Comparison of ENCODE assay signal across 22 cellular contexts in genomic region chr22:46618667-46619066, GRCh38. TPM values are rescaled to one million over a fixed set of nuclear protein-coding genes. Genes with fewer than 3 reads are reported as not detected.
DNase-seq lines count a peak whose midpoint lies in the region; ATAC-seq and TF ChIP-seq lines count a peak whose summit lies in the region.
"Had no signal": no experiment of that assay in that cellular context is flagged by ENCODE, and none has a peak within 500 bp of the region (broad histone marks: within the 10 kb centered on the region; RNA-seq: fewer than 3 reads in every experiment).

No MANE protein-coding gene starts in this region.

- peak overlapping the region in 1 of 10 experiments; percentile 4; a peak in 2 of 20 replicates for H3K4me3 ChIP-seq in BLaER1 treated with 17β-estradiol and CSF1 and Interleukin-3, amounts not matched to agents 10 nM and 100 nM
- no peak overlapping the region for H3K4me3 ChIP-seq in right cardiac atrium (ENCODE audit: low read length)
- H3K4me3 ChIP-seq in osteoblast (ENCODE audit: insufficient read depth, low read length): no peak overlapping the region
- H3K4me3 ChIP-seq: cardiac muscle cell, esophagus squamous epithelium had no signal

- peak overlapping the region in 9 of 11 experiments; percentile 21 to 85 (median 76); a peak in 16 of 22 replicates for H3K9ac ChIP-seq in BLaER1 treated with 17β-estradiol and CSF1 and Interleukin-3, amounts not matched to agents 10 nM and 100 nM
- H3K9ac ChIP-seq: KMS-11 had no signal

- peaks cover 0 to 5% (median 0%) of the 10 kb centered on the region in 11 experiments; a peak in 5 of 22 replicates for H3K9me3 ChIP-seq in BLaER1 treated with 17β-estradiol and CSF1 and Interleukin-3, amounts not matched to agents 10 nM and 100 nM (replicated peaks in 1 of 11)
- H3K9me3 ChIP-seq in right cardiac atrium (ENCODE audit: control insufficient read depth, low read length): no peaks in the 10 kb centered on the region
- H3K9me3 ChIP-seq in osteoblast (ENCODE audit: low read depth, low read length): no peaks in the 10 kb centered on the region
- H3K9me3 ChIP-seq: esophagus squamous epithelium had no signal

- WGBS in right cardiac atrium: 63% methylated on average over 19 of the region's 19 CpGs

- H3K27me3 ChIP-seq in BLaER1 treated with 17β-estradiol and CSF1 and Interleukin-3, amounts not matched to agents 10 nM and 100 nM: peaks cover 0 to 39% (median 0%) of the 10 kb centered on the region in 11 experiments; a peak in 8 of 22 replicates
- H3K27me3 ChIP-seq in right cardiac atrium (ENCODE audit: control insufficient read depth, insufficient read depth) (no peaks in the 10 kb centered on the region), osteoblast (ENCODE audit: insufficient read depth, low read length) (no peaks in the 10 kb centered on the region)
- H3K27me3 ChIP-seq: cardiac muscle cell, esophagus squamous epithelium had no signal

- peaks cover 12% of the 10 kb centered on the region for H3K36me3 Mint-ChIP-seq in central memory CD8-positive, alpha-beta T cell (ENCODE audit: insufficient read depth)
- H3K36me3 Mint-ChIP-seq in activated T-cell treated with anti-CD3 and anti-CD28 coated beads, Interleukin-2, amount 50 U/mL, for 4 hours (ENCODE audit: insufficient read depth): no peaks in the 10 kb centered on the region
- H3K36me3 Mint-ChIP-seq: CD4-positive, CD25-positive, alpha-beta regulatory T cell; naive thymus-derived CD8-positive, alpha-beta T cell had no signal

- peak overlapping the region; percentile 35 for H3K27ac Mint-ChIP-seq in central memory CD8-positive, alpha-beta T cell (ENCODE audit: low read depth)
- H3K27ac Mint-ChIP-seq: activated CD4-positive, alpha-beta T cell treated with anti-CD3 and anti-CD28 coated beads, Interleukin-2, amount 10 ng/mL, durations not matched to agents 24 days and 14 days; CD4-positive, CD25-positive, alpha-beta regulatory T cell; memory B cell; progenitor cell of endocrine pancreas had no signal

- no peaks in the 10 kb centered on the region for H3K27me3 Mint-ChIP-seq in central memory CD8-positive, alpha-beta T cell
- H3K27me3 Mint-ChIP-seq in activated T-cell treated with anti-CD3 and anti-CD28 coated beads, Interleukin-2, amount 50 U/mL, for 4 hours (ENCODE audit: low read depth): no peaks in the 10 kb centered on the region
- H3K27me3 Mint-ChIP-seq: activated CD4-positive, alpha-beta T cell treated with anti-CD3 and anti-CD28 coated beads, Interleukin-2, amount 10 ng/mL, durations not matched to agents 24 days and 14 days; CD4-positive, CD25-positive, alpha-beta regulatory T cell; memory B cell; naive thymus-derived CD8-positive, alpha-beta T cell; progenitor cell of endocrine pancreas had no signal

- peaks cover 78 to 80% (median 80%) of the 10 kb centered on the region in 10 experiments for H3K4me1 ChIP-seq in BLaER1 treated with 17β-estradiol and CSF1 and Interleukin-3, amounts not matched to agents 10 nM and 100 nM
- H3K4me1 ChIP-seq in right cardiac atrium (ENCODE audit: control insufficient read depth, insufficient read depth, low read length): peaks cover 32% of the 10 kb centered on the region
- no peaks in the 10 kb centered on the region for H3K4me1 ChIP-seq in osteoblast (ENCODE audit: insufficient read depth, low read length)

- H3K9me3 Mint-ChIP-seq in central memory CD8-positive, alpha-beta T cell: no peaks in the 10 kb centered on the region
- H3K9me3 Mint-ChIP-seq in activated T-cell treated with anti-CD3 and anti-CD28 coated beads, Interleukin-2, amount 50 U/mL, for 4 hours: no peaks in the 10 kb centered on the region
- H3K9me3 Mint-ChIP-seq: activated CD4-positive, alpha-beta T cell treated with anti-CD3 and anti-CD28 coated beads, Interleukin-2, amount 10 ng/mL, durations not matched to agents 24 days and 14 days; memory B cell; naive thymus-derived CD8-positive, alpha-beta T cell had no signal

- no peak for ATAC-seq in central memory CD8-positive, alpha-beta T cell (replicated peaks; ENCODE audit: extremely low read depth, poor library complexity, severe bottlenecking)
- ATAC-seq in right cardiac atrium (peak; percentile 28 to 39), GM21360 (IDR thresholded peaks at IDR 0.05; ENCODE audit: unreplicated experiment) (no peak), GM21381 (IDR thresholded peaks at IDR 0.05; ENCODE audit: unreplicated experiment) (no peak), GM21723 (IDR thresholded peaks at IDR 0.05; ENCODE audit: unreplicated experiment) (no peak)
- no peak for ATAC-seq in activated T-cell treated with anti-CD3 and anti-CD28 coated beads, Interleukin-2, amount 50 U/mL, for 4 hours
- ATAC-seq: naive thymus-derived CD8-positive, alpha-beta T cell had no signal

- intact Hi-C loops in right cardiac atrium (cut with DNase I): no loop called here

- peak overlapping the region; percentile 86 to 100 (median 96) for H3K4me2 ChIP-seq in BLaER1 treated with 17β-estradiol and CSF1 and Interleukin-3, amounts not matched to agents 10 nM and 100 nM
- H3K4me2 ChIP-seq in osteoblast (ENCODE audit: insufficient read depth, low read length): no peak overlapping the region
- H3K4me2 ChIP-seq: KMS-11 had no signal

- DNase-seq in central memory CD8-positive, alpha-beta T cell (ENCODE audit: low spot score in 2 of 2): no peak
- DNase-seq in right cardiac atrium: peak; percentile 63 to 82 (median 76)
- peak; percentile 58 for DNase-seq in osteoblast (ENCODE audit: insufficient read length, low spot score, missing footprints)
- DNase-seq in activated T-cell treated with anti-CD3 and anti-CD28 coated beads, Interleukin-2, amount 50 U/mL, for 4 hours: no peak
- DNase-seq: activated CD4-positive, alpha-beta T cell treated with anti-CD3 and anti-CD28 coated beads, Interleukin-2, amount 10 ng/mL, durations not matched to agents 24 days and 14 days; activated effector memory CD4-positive, alpha-beta T cell treated with Interleukin-2 at 50 U/mL for 16 hours; CD4-positive, CD25-positive, alpha-beta regulatory T cell; DMS53; effector memory CD4-positive, alpha-beta T cell; esophagus squamous epithelium; naive thymus-derived CD8-positive, alpha-beta T cell; NCI-H1048; NCI-H2081; stimulated activated CD4-positive, alpha-beta T cell treated with anti-CD3 and anti-CD28 coated beads, Interleukin-4, amount 100 ng/mL, for 4 hours had no signal

- H4K20me1 ChIP-seq in BLaER1 treated with 17β-estradiol and CSF1 and Interleukin-3, amounts not matched to agents 10 nM and 100 nM: peaks cover 0 to 71% (median 27%) of the 10 kb centered on the region in 11 experiments; a peak in 14 of 22 replicates
- peaks cover 42% of the 10 kb centered on the region for H4K20me1 ChIP-seq in osteoblast (ENCODE audit: insufficient read depth, low read length)

- H3K27ac ChIP-seq in BLaER1 treated with 17β-estradiol and CSF1 and Interleukin-3, amounts not matched to agents 10 nM and 100 nM: peak overlapping the region in 9 of 11 experiments; percentile 30 to 94 (median 86); a peak in 15 of 22 replicates
- H3K27ac ChIP-seq in right cardiac atrium (ENCODE audit: low read length) (peak overlapping the region; percentile 26), osteoblast (ENCODE audit: low read depth, low read length) (no peak overlapping the region)
- H3K27ac ChIP-seq: KMS-11 had no signal

- H3K36me3 ChIP-seq in BLaER1 treated with 17β-estradiol and CSF1 and Interleukin-3, amounts not matched to agents 10 nM and 100 nM: no peaks in the 10 kb centered on the region
- H3K36me3 ChIP-seq in osteoblast (ENCODE audit: insufficient read depth, low read length): no peaks in the 10 kb centered on the region
- H3K36me3 ChIP-seq: cardiac muscle cell, esophagus squamous epithelium had no signal

- H3K79me2 ChIP-seq in osteoblast (ENCODE audit: insufficient read depth, low read length): peaks cover 5% of the 10 kb centered on the region

- no peak overlapping the region for H2AFZ ChIP-seq in osteoblast (ENCODE audit: low read length)

- H3K4me1 Mint-ChIP-seq in central memory CD8-positive, alpha-beta T cell: peaks cover 10% of the 10 kb centered on the region
- H3K4me1 Mint-ChIP-seq in activated T-cell treated with anti-CD3 and anti-CD28 coated beads, Interleukin-2, amount 50 U/mL, for 4 hours (ENCODE audit: low read depth): peaks cover 12% of the 10 kb centered on the region

- no peak overlapping the region for H3K4me3 Mint-ChIP-seq in central memory CD8-positive, alpha-beta T cell
- H3K4me3 Mint-ChIP-seq in activated T-cell treated with anti-CD3 and anti-CD28 coated beads, Interleukin-2, amount 50 U/mL, for 4 hours: no peak overlapping the region
- H3K4me3 Mint-ChIP-seq: activated CD4-positive, alpha-beta T cell treated with anti-CD3 and anti-CD28 coated beads, Interleukin-2, amount 10 ng/mL, durations not matched to agents 24 days and 14 days; CD4-positive, CD25-positive, alpha-beta regulatory T cell; memory B cell; naive thymus-derived CD8-positive, alpha-beta T cell had no signal

- TF ChIP-seq CTCF in osteoblast (IDR thresholded peaks at IDR 0.05; ENCODE audit: extremely low read depth, low read depth, low read length): no peak

RNA-seq across cellular contexts. Expression of gene GRAMD4, which starts 1.5 kb away (rescaled TPM):
- total RNA-seq in right cardiac atrium: 100 to 1,000 TPM in 1 of 4 donors, 10 to 100 TPM in 3; 74.3 to 106 (median 88.5) TPM
- polyA plus RNA-seq in right cardiac atrium: 31.6 TPM
- total RNA-seq in osteoblast: 16.8 and 17.0 TPM in 2 replicates
- 10 to 100 TPM; 30.9 to 35.4 (median 33.0) TPM for total RNA-seq in activated T-cell treated with anti-CD3 and anti-CD28 coated beads, Interleukin-2, amount 50 U/mL, for 4 hours

Comparison
In these comparisons a context has a peak if more than half of its experiments do, and no peak if none do; other contexts are left out.
1. ATAC-seq: peak in right cardiac atrium (2 of 2); none in central memory CD8-positive, alpha-beta T cell (single experiment), GM21360 (single experiment), GM21381 (single experiment), GM21723 (single experiment) and activated T-cell treated with anti-CD3 and anti-CD28 coated beads, Interleukin-2, amount 50 U/mL, for 4 hours (0 of 2).
2. DNase-seq: peak in right cardiac atrium (3 of 3) and osteoblast (single experiment); none in central memory CD8-positive, alpha-beta T cell (0 of 2) and activated T-cell treated with anti-CD3 and anti-CD28 coated beads, Interleukin-2, amount 50 U/mL, for 4 hours (single experiment).